ENCODE assay signal across 9 cellular contexts in the genomic region with DNA sequence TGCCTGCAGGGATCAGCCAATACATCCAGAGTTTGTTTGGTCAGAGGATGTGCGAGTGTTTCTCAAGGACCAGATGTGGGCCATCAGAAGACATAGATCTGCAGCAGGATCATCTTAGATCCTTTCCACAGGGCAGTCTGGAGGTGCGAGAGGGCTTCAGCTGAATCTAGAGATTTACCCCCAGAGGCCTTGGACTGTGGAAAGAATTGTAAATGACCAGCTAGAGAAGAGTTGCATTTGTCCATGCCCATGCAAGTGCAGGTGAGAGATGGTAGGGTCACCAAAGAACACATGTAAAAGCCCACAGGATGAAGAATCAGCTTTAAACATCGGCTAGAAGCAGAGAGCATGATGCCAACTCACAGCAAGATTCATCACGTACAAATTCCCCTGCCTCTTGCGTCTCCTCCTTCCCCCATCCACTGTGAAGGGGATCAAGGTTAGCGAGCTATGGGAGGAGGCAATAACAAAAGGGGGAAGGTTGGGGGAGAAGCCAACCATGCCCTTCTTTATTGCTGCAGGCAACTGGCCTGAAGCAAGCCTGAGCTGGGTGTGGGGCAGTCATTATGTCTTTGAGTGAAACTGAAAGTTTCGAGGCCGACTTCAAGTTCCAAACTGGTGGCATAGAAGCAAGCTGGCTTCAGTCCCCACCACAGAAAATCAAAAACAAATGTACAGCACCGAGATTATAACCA.
A peak's percentile ranks its signal among the peaks of the same experiment; 100 is the strongest.
DNase-seq lines count a peak whose midpoint lies in the region; ATAC-seq and TF ChIP-seq lines count a peak whose summit lies in the region.
"Had no signal": no experiment of that assay in that cellular context is flagged by ENCODE, and none has a peak within 500 bp of the region (broad histone marks: within the 10 kb centered on the region; RNA-seq: fewer than 3 reads in every experiment).

No MANE protein-coding gene starts in this region.

- H2BK20ac ChIP-seq in IMR-90 (ENCODE audit: low read depth, low read length): no peak overlapping the region

- POLR2A ChIA-PET in IMR-90 (lab: Charles Lee; ENCODE audit: unreplicated experiment): no interaction called here

- H2AFZ ChIP-seq in IMR-90 (replicated peaks; ENCODE audit: low read length, poor library complexity): peak overlapping the region; percentile 35

- no peak overlapping the region for H3K4ac ChIP-seq in IMR-90 (ENCODE audit: low read depth, low read length)

- H3K4me3 ChIP-seq in IMR-90 (ENCODE audit: insufficient read depth, low read depth, low read length) (no peak overlapping the region), suprapubic skin (peak overlapping the region; percentile 28), upper lobe of left lung (no peak overlapping the region)

- H4K8ac ChIP-seq in IMR-90 (ENCODE audit: low read depth in 2 of 2, low read length in 2 of 2): no peak overlapping the region

- CTCF ChIA-PET in IMR-90 (lab: Yijun Ruan, JAX): no interaction called here

- TF ChIP-seq EP300 in suprapubic skin (IDR thresholded peaks at IDR 0.05) (no peak), upper lobe of left lung (IDR thresholded peaks at IDR 0.05) (no peak)

- dilution Hi-C loops in IMR-90 (cut with HindIII; ENCODE audit: low sequenced_read_pairs, unreplicated experiment): no loop called here

- H3K9me3 Mint-ChIP-seq in activated T-cell treated with anti-CD3 and anti-CD28 coated beads, Interleukin-2, amount 50 U/mL, for 4 hours: no peaks in the 10 kb centered on the region
- H3K9me3 Mint-ChIP-seq in activated naive CD8-positive, alpha-beta T cell (ENCODE audit: low read depth): no peaks in the 10 kb centered on the region

- H3K4me2 ChIP-seq in IMR-90 (ENCODE audit: low read depth, low read length): 0 out of 2 replicates have a peak overlapping the region, but pooled peaks have one; percentile 23

- peak overlapping the region; percentile 67 for H3K4me3 Mint-ChIP-seq in activated T-cell treated with anti-CD3 and anti-CD28 coated beads, Interleukin-2, amount 50 U/mL, for 4 hours
- peak overlapping the region; percentile 79 for H3K4me3 Mint-ChIP-seq in activated naive CD8-positive, alpha-beta T cell

- no peak overlapping the region for H2BK15ac ChIP-seq in IMR-90 (ENCODE audit: low read depth, low read length)

- no peak overlapping the region for H2AK9ac ChIP-seq in IMR-90 (replicated peaks; ENCODE audit: low read depth, low read length, poor library complexity)

- TF ChIP-seq POLR2A in IMR-90 (IDR thresholded peaks at IDR 0.05; ENCODE audit: low read depth, low read length) (no peak), suprapubic skin (IDR thresholded peaks at IDR 0.05) (no peak), upper lobe of left lung (IDR thresholded peaks at IDR 0.05) (no peak)

- intact Hi-C loops in IMR-90 (cut with micrococcal nuclease): no loop called here

- ATAC-seq in activated T-cell treated with anti-CD3 and anti-CD28 coated beads, Interleukin-2, amount 50 U/mL, for 4 hours: peak; percentile 79 to 84
- ATAC-seq in IMR-90 (ENCODE audit: low read depth) (no peak), upper lobe of left lung (ENCODE audit: low FRiP score in 2 of 2) (no peak), GM21576 (IDR thresholded peaks at IDR 0.05; ENCODE audit: unreplicated experiment) (no peak)

- no peak overlapping the region for H3K9ac ChIP-seq in IMR-90 (ENCODE audit: low read depth, low read length)

- H3K27me3 ChIP-seq in IMR-90 (ENCODE audit: control insufficient read depth, insufficient read depth, low read length): peaks cover 44% of the 10 kb centered on the region
- H3K27me3 ChIP-seq in suprapubic skin: peaks cover 5% of the 10 kb centered on the region
- no peaks in the 10 kb centered on the region for H3K27me3 ChIP-seq in upper lobe of left lung

- TF ChIP-seq RAD21 in IMR-90 (IDR thresholded peaks at IDR 0.05; ENCODE audit: low read length): no peak

- H3K56ac ChIP-seq in IMR-90 (ENCODE audit: extremely low read depth, insufficient read depth, low read length): no peak overlapping the region

- H4K91ac ChIP-seq in IMR-90 (ENCODE audit: insufficient read depth, low read depth, low read length): no peak overlapping the region

- no peak for DNase-seq in activated T-cell treated with anti-CD3 and anti-CD28 coated beads, Interleukin-2, amount 50 U/mL, for 4 hours
- no peak for DNase-seq in activated T-cell treated with anti-CD3 and anti-CD28 coated beads, Interleukin-2, amount 50 U/mL, for 1 hour
- DNase-seq in IMR-90: no peak
- no peak for DNase-seq in suprapubic skin (ENCODE audit: low spot score in 2 of 2)
- DNase-seq in upper lobe of left lung: no peak
- DNase-seq in cortex of kidney (lab: John Stamatoyannopoulos, UW): no peak

- no TSS peak for BruUV-seq in IMR-90 (replicated peaks; lab: Mats Ljungman, UMichigan)

- no peak overlapping the region for H3K14ac ChIP-seq in IMR-90 (replicated peaks; ENCODE audit: low read depth, low read length)

- in situ Hi-C loops in IMR-90 (cut with MboI; ENCODE audit: low sequenced_read_pairs): no loop called here

- H4K20me1 ChIP-seq in IMR-90 (ENCODE audit: insufficient read depth, low read length): no peaks in the 10 kb centered on the region

- no peaks in the 10 kb centered on the region for H3K36me3 ChIP-seq in IMR-90 (ENCODE audit: control insufficient read depth, insufficient read depth, low read length)
- no peaks in the 10 kb centered on the region for H3K36me3 ChIP-seq in suprapubic skin
- no peaks in the 10 kb centered on the region for H3K36me3 ChIP-seq in upper lobe of left lung

- no peak overlapping the region for H3K18ac ChIP-seq in IMR-90 (ENCODE audit: low read depth, low read length)

- peak overlapping the region; percentile 96 for H3K27ac Mint-ChIP-seq in activated naive CD8-positive, alpha-beta T cell

- H3K9me3 ChIP-seq in IMR-90 (ENCODE audit: control insufficient read depth, insufficient read depth, low read length): no peaks in the 10 kb centered on the region
- H3K9me3 ChIP-seq in suprapubic skin: no peaks in the 10 kb centered on the region
- H3K9me3 ChIP-seq in upper lobe of left lung: no peaks in the 10 kb centered on the region

- H3K27ac ChIP-seq in IMR-90 (ENCODE audit: insufficient read depth, low read length) (no peak overlapping the region), suprapubic skin (no peak overlapping the region), upper lobe of left lung (peak overlapping the region in 2 of 4 donors; percentile 20 to 49)
- H3K27ac ChIP-seq: C4-2B had no signal

- H3K36me3 Mint-ChIP-seq in activated T-cell treated with anti-CD3 and anti-CD28 coated beads, Interleukin-2, amount 50 U/mL, for 4 hours (ENCODE audit: insufficient read depth): peaks cover 38% of the 10 kb centered on the region
- peaks cover 41% of the 10 kb centered on the region for H3K36me3 Mint-ChIP-seq in activated naive CD8-positive, alpha-beta T cell

- no peak for TF ChIP-seq CTCF in IMR-90 (conservative IDR thresholded peaks at IDR 0.05; ENCODE audit: low read depth, low read length)
- TF ChIP-seq CTCF in suprapubic skin (IDR thresholded peaks at IDR 0.05): no peak
- TF ChIP-seq CTCF in upper lobe of left lung (IDR thresholded peaks at IDR 0.05): no peak

- 83% methylated on average over 1 of the region's 9 CpGs; no CpG with 5 or more reads in 1 of the 2 experiments for WGBS in IMR-90 (ENCODE audit: extremely low coverage in 2 of 2, insufficient read length in 1 of 2), 2 experiments
- 55% methylated on average over 9 of the region's 9 CpGs for WGBS in suprapubic skin
- WGBS in upper lobe of left lung, 2 donors: 80 to 85% methylated on average over 9 of the region's 9 CpGs

- no peak overlapping the region for H2BK5ac ChIP-seq in IMR-90 (ENCODE audit: low read depth, low read length, poor library complexity, severe bottlenecking)

- no peaks in the 10 kb centered on the region for H3K79me1 ChIP-seq in IMR-90 (ENCODE audit: low read depth in 1 of 2, low read length in 2 of 2)

- no peak overlapping the region for H2AK5ac ChIP-seq in IMR-90 (ENCODE audit: low read depth, low read length)

- no peak overlapping the region for H3K23ac ChIP-seq in IMR-90 (ENCODE audit: low read depth, low read length)

- no peak overlapping the region for H2BK120ac ChIP-seq in IMR-90 (ENCODE audit: low read depth, low read length)

- no peaks in the 10 kb centered on the region for H3K9me1 ChIP-seq in IMR-90 (ENCODE audit: insufficient read depth, low read length)

- no peak overlapping the region for H4K5ac ChIP-seq in IMR-90 (ENCODE audit: low read depth, low read length)

- H3K4me1 Mint-ChIP-seq in activated T-cell treated with anti-CD3 and anti-CD28 coated beads, Interleukin-2, amount 50 U/mL, for 4 hours (ENCODE audit: low read depth): peaks cover 75% of the 10 kb centered on the region
- H3K4me1 Mint-ChIP-seq in activated naive CD8-positive, alpha-beta T cell (ENCODE audit: low read depth): peaks cover 75% of the 10 kb centered on the region

- H3K4me1 ChIP-seq in IMR-90 (ENCODE audit: control insufficient read depth, insufficient read depth, low read length): no peaks in the 10 kb centered on the region
- no peaks in the 10 kb centered on the region for H3K4me1 ChIP-seq in suprapubic skin
- no peaks in the 10 kb centered on the region for H3K4me1 ChIP-seq in upper lobe of left lung

- H3K27me3 Mint-ChIP-seq in activated T-cell treated with anti-CD3 and anti-CD28 coated beads, Interleukin-2, amount 50 U/mL, for 4 hours (ENCODE audit: low read depth): no peaks in the 10 kb centered on the region
- H3K27me3 Mint-ChIP-seq in activated naive CD8-positive, alpha-beta T cell: no peaks in the 10 kb centered on the region

TF ChIP-seq in IMR-90, 13 proteins besides CTCF, POLR2A, EP300 and RAD21:
- TF ChIP-seq, protein P1, sequence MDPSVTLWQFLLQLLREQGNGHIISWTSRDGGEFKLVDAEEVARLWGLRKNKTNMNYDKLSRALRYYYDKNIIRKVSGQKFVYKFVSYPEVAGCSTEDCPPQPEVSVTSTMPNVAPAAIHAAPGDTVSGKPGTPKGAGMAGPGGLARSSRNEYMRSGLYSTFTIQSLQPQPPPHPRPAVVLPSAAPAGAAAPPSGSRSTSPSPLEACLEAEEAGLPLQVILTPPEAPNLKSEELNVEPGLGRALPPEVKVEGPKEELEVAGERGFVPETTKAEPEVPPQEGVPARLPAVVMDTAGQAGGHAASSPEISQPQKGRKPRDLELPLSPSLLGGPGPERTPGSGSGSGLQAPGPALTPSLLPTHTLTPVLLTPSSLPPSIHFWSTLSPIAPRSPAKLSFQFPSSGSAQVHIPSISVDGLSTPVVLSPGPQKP (IDR thresholded peaks at IDR 0.05; ENCODE audit: borderline replicate concordance, low read depth, low read length): no peak
- no peak for TF ChIP-seq FOS (IDR thresholded peaks at IDR 0.05; ENCODE audit: low read depth, low read length)
- no peak for TF ChIP-seq CEBPB (IDR thresholded peaks at IDR 0.05; ENCODE audit: low read depth, low read length)
- TF ChIP-seq RFX5 (IDR thresholded peaks at IDR 0.05; ENCODE audit: low read depth, low read length): no peak
- TF ChIP-seq SMC3 (IDR thresholded peaks at IDR 0.05; ENCODE audit: low read depth, low read length): no peak
- TF ChIP-seq MAZ (IDR thresholded peaks at IDR 0.05; ENCODE audit: borderline replicate concordance, low read depth, low read length): no peak

Comparison
In these comparisons a context has a peak if more than half of its experiments do, and no peak if none do; other contexts are left out.
1. ATAC-seq: peak in activated T-cell treated with anti-CD3 and anti-CD28 coated beads, Interleukin-2, amount 50 U/mL, for 4 hours (2 of 2); none in IMR-90 (single experiment), upper lobe of left lung (0 of 2) and GM21576 (single experiment).